In the genomic region with DNA sequence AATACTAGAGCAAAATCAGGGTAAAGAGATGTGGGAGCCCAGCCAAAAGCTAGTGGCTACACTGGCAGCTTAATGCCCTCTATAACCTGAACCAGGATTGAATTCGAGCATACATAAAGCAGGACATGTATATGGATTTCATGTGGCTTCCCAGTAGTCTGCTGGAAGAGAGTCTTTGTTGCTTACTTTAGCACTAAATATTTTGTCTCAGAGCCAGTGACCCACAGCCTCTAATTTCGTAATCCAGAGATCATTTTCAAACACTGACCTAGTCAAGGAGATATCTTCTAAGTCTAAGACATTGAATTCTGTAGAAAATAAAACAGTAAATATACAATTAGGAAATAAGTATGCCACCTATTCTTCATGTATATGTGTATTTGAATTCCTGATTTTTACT, we compare ENCODE assay signal across 17 cellular contexts.
"Had no signal": no experiment of that assay in that cellular context is flagged by ENCODE, and none has a peak within 500 bp of the region (broad histone marks: within the 10 kb centered on the region; RNA-seq: fewer than 3 reads in every experiment).

No MANE protein-coding gene starts in this region.

- H3K4me1 ChIP-seq: esophagus muscularis mucosa had no signal

- H3K4me2 ChIP-seq: hepatocyte had no signal

- H3K9me3 ChIP-seq: esophagus muscularis mucosa, ovary had no signal

- DNase-seq: activated B cell treated with CpG ODN at 0.5 μM for 24 hours; activated CD4-positive, alpha-beta T cell treated with anti-CD3 and anti-CD28 coated beads for 48 hours; activated CD8-positive, alpha-beta T cell treated with anti-CD3 and anti-CD28 coated beads for 36 hours; activated effector memory CD4-positive, alpha-beta T cell treated with Interleukin-2 at 50 U/mL for 16 hours; activated naive CD4-positive, alpha-beta T cell treated with anti-CD3 and anti-CD28 coated beads, Interleukin-2, amount 50 U/mL, for 16 hours; activated T-cell treated with anti-CD3 and anti-CD28 coated beads, Interleukin-2, amount 50 U/mL, for 4 hours; amniotic stem cell; caudate nucleus; kidney; ovary; stimulated activated CD4-positive, alpha-beta T cell treated with anti-CD3 and anti-CD28 coated beads, Interleukin-4, amount 100 ng/mL, for 24 hours; stimulated activated naive CD4-positive, alpha-beta T cell; substantia nigra; SW 1271 had no signal

- H3K27ac ChIP-seq: coronary artery, esophagus muscularis mucosa, hepatocyte, ovary had no signal

- H3K36me3 ChIP-seq: esophagus muscularis mucosa, ovary had no signal

- H2AFZ ChIP-seq: hepatocyte had no signal

- H3K4me3 ChIP-seq: coronary artery, esophagus muscularis mucosa, hepatocyte, ovary had no signal

- H3K27me3 ChIP-seq: esophagus muscularis mucosa, hepatocyte, ovary had no signal
